ENCODE assay signal across 25 cellular contexts in the genomic region with DNA sequence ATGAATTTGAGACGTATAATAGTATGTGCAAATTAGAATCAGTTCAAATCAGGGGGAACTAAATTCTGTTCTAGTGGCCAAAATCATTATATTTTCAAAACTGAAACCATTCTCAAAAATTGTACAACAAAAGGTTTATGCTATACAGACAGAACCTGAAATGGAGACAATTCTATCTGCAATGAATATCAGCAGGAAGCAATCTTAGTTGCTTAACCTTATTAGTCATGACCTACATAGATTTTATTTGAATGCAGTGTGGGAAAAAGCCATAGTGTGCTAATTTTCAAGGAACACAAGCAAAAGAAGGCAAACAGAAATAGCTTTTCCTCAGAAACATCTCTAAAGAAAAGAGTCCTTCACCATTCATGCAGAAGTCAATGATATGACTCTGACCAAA. TPM values are rescaled to one million over a fixed set of nuclear protein-coding genes. Genes with fewer than 3 reads are reported as not detected.
DNase-seq lines count a peak whose midpoint lies in the region; ATAC-seq, FAIRE-seq and TF ChIP-seq lines count a peak whose summit lies in the region.
"Had no signal": no experiment of that assay in that cellular context is flagged by ENCODE, and none has a peak within 500 bp of the region (broad histone marks: within the 10 kb centered on the region; RNA-seq: fewer than 3 reads in every experiment).

No MANE protein-coding gene starts in this region.

- H3K9me3 ChIP-seq in Loucy (ENCODE audit: insufficient read depth, low read depth, low read length) (no peaks in the 10 kb centered on the region), transverse colon (no peaks in the 10 kb centered on the region)
- H3K9me3 ChIP-seq: suprapubic skin had no signal

- H3F3A ChIP-seq in Loucy (ENCODE audit: low read depth): no peaks in the 10 kb centered on the region

- no peak overlapping the region for H3K27ac ChIP-seq in transverse colon
- H3K27ac ChIP-seq: brain microvascular endothelial cell, KMS-11, suprapubic skin had no signal

- DNase-seq in EL (peak; percentile 10), bronchial epithelial cell (ENCODE audit: low read depth) (peak; percentile 42), foreskin fibroblast (peak; percentile 32 to 61), transverse colon (no peak)
- no peak for DNase-seq in activated T-helper 1 cell treated with anti-CD3 and anti-CD28 coated beads, Interleukin-12 subunit alpha, Interleukin-12 subunit beta, Interleukin-2, Interleukin-4 antibody, amounts not matched to agents 30 ng/mL and 10 ng/mL and 1 ng/mL, durations not matched to agents 14 hours and 24 hours and 36 hours (ENCODE audit: low spot score)
- DNase-seq in activated T-cell treated with anti-CD3 and anti-CD28 coated beads, Interleukin-2, amount 50 U/mL, for 48 hours: no peak
- DNase-seq: activated effector memory CD4-positive, alpha-beta T cell treated with Interleukin-2 at 50 U/mL for 16 hours; brain microvascular endothelial cell; cortex of kidney; GF-D8; kidney; NCI-H1417; NCI-H2107; NCI-H526 had no signal

- in situ Hi-C loops in transverse colon (cut with MboI; ENCODE audit: low pct_ligation_motif_present in 1 of 4, low pct_unique_long_range_greater_than_20kb in 1 of 4, low sequenced_read_pairs in 3 of 4): no loop called here

- TF ChIP-seq EP300 in transverse colon (IDR thresholded peaks at IDR 0.05; ENCODE audit: low read depth): no peak

- TF ChIP-seq POLR2A in transverse colon (IDR thresholded peaks at IDR 0.05): no peak

- no peak overlapping the region for H3K4me3 Mint-ChIP-seq in activated T-helper 1 cell treated with anti-CD3 and anti-CD28 coated beads, Interleukin-12 subunit alpha, Interleukin-12 subunit beta, Interleukin-2, Interleukin-4 antibody, amounts not matched to agents 30 ng/mL and 10 ng/mL and 1 ng/mL, durations not matched to agents 14 hours and 24 hours and 36 hours
- H3K4me3 Mint-ChIP-seq: stimulated activated memory B cell treated with anti-CD40 and anti-IgM and Interleukin-4, amounts not matched to agents 10 μg/mL and 1 μg/mL and 100 μg/mL, for 72 hours; WTC11 had no signal

- no peak overlapping the region for H3K27ac Mint-ChIP-seq in activated T-helper 1 cell treated with anti-CD3 and anti-CD28 coated beads, Interleukin-12 subunit alpha, Interleukin-12 subunit beta, Interleukin-2, Interleukin-4 antibody, amounts not matched to agents 30 ng/mL and 10 ng/mL and 1 ng/mL, durations not matched to agents 14 hours and 24 hours and 36 hours
- H3K27ac Mint-ChIP-seq: stimulated activated memory B cell treated with anti-CD40 and anti-IgM and Interleukin-4, amounts not matched to agents 10 μg/mL and 1 μg/mL and 100 μg/mL, for 72 hours; WTC11 had no signal

- ATAC-seq in GM21723 (IDR thresholded peaks at IDR 0.05; ENCODE audit: unreplicated experiment): no peak
- ATAC-seq: stimulated activated memory B cell treated with anti-CD40 and anti-IgM and Interleukin-4, amounts not matched to agents 10 μg/mL and 1 μg/mL and 100 μg/mL, for 72 hours; WTC11 had no signal

- H4K20me1 ChIP-seq in Loucy (ENCODE audit: insufficient read depth, low read length, poor library complexity, severe bottlenecking): no peaks in the 10 kb centered on the region

- no peaks in the 10 kb centered on the region for H3K36me3 Mint-ChIP-seq in activated T-helper 1 cell treated with anti-CD3 and anti-CD28 coated beads, Interleukin-12 subunit alpha, Interleukin-12 subunit beta, Interleukin-2, Interleukin-4 antibody, amounts not matched to agents 30 ng/mL and 10 ng/mL and 1 ng/mL, durations not matched to agents 14 hours and 24 hours and 36 hours (ENCODE audit: low read depth)
- H3K36me3 Mint-ChIP-seq: stimulated activated memory B cell treated with anti-CD40 and anti-IgM and Interleukin-4, amounts not matched to agents 10 μg/mL and 1 μg/mL and 100 μg/mL, for 72 hours; WTC11 had no signal

- no peak overlapping the region for H3K4me2 ChIP-seq in Loucy (ENCODE audit: low read depth, low read length, poor library complexity, severe bottlenecking)
- H3K4me2 ChIP-seq: KMS-11, smooth muscle cell had no signal

- no peaks in the 10 kb centered on the region for H3K36me3 ChIP-seq in Loucy (ENCODE audit: insufficient read depth, low read length)
- H3K36me3 ChIP-seq in bronchial epithelial cell (ENCODE audit: control insufficient read depth, insufficient read depth, low read length): no peaks in the 10 kb centered on the region
- no peaks in the 10 kb centered on the region for H3K36me3 ChIP-seq in transverse colon
- H3K36me3 ChIP-seq: brain microvascular endothelial cell, suprapubic skin had no signal

- H3K9ac ChIP-seq in Loucy (ENCODE audit: low read depth, low read length, poor library complexity, severe bottlenecking): no peak overlapping the region
- H3K9ac ChIP-seq: KMS-11 had no signal

- no peaks in the 10 kb centered on the region for H3K27me3 ChIP-seq in Loucy (ENCODE audit: insufficient read depth, low read length, poor library complexity, severe bottlenecking)
- H3K27me3 ChIP-seq in bronchial epithelial cell (ENCODE audit: control insufficient read depth, insufficient read depth, low read length): peaks cover 1% of the 10 kb centered on the region
- peaks cover 25% of the 10 kb centered on the region for H3K27me3 ChIP-seq in transverse colon
- H3K27me3 ChIP-seq: brain microvascular endothelial cell had no signal

- H3K9me2 ChIP-seq in Loucy (replicated peaks; ENCODE audit: low read depth, low read length): no peaks in the 10 kb centered on the region

- H3K9me3 Mint-ChIP-seq in activated T-helper 1 cell treated with anti-CD3 and anti-CD28 coated beads, Interleukin-12 subunit alpha, Interleukin-12 subunit beta, Interleukin-2, Interleukin-4 antibody, amounts not matched to agents 30 ng/mL and 10 ng/mL and 1 ng/mL, durations not matched to agents 14 hours and 24 hours and 36 hours: no peaks in the 10 kb centered on the region
- H3K9me3 Mint-ChIP-seq: stimulated activated memory B cell treated with anti-CD40 and anti-IgM and Interleukin-4, amounts not matched to agents 10 μg/mL and 1 μg/mL and 100 μg/mL, for 72 hours; WTC11 had no signal

- 71 to 79% methylated on average over 1 of the region's 1 CpG for WGBS in transverse colon (ENCODE audit: low coverage in 1 of 2), 2 donors

- TF ChIP-seq CTCF in Loucy (conservative IDR thresholded peaks at IDR 0.05; ENCODE audit: low read length) (no peak), bronchial epithelial cell (IDR thresholded peaks at IDR 0.05; ENCODE audit: insufficient read depth, low read length, severe bottlenecking) (no peak), foreskin fibroblast (IDR thresholded peaks at IDR 0.05; ENCODE audit: low read depth, low read length) (no peak), transverse colon (IDR thresholded peaks at IDR 0.05) (no peak)

- H3K27me3 Mint-ChIP-seq in activated T-helper 1 cell treated with anti-CD3 and anti-CD28 coated beads, Interleukin-12 subunit alpha, Interleukin-12 subunit beta, Interleukin-2, Interleukin-4 antibody, amounts not matched to agents 30 ng/mL and 10 ng/mL and 1 ng/mL, durations not matched to agents 14 hours and 24 hours and 36 hours (ENCODE audit: insufficient read depth): peaks cover 3% of the 10 kb centered on the region

- intact Hi-C loops in transverse colon (cut with DNase I; ENCODE audit: low total_unique reads): no loop called here
- intact Hi-C loops in activated T-helper 1 cell treated with anti-CD3 and anti-CD28 coated beads, Interleukin-12 subunit alpha, Interleukin-12 subunit beta, Interleukin-2, Interleukin-4 antibody, amounts not matched to agents 30 ng/mL and 10 ng/mL and 1 ng/mL, durations not matched to agents 14 hours and 24 hours and 36 hours (cut with micrococcal nuclease): no loop called here

- H3K79me2 ChIP-seq in Loucy (ENCODE audit: insufficient read depth, low read length): no peaks in the 10 kb centered on the region

- 0 out of 2 replicates have a peak overlapping the region, but pooled peaks have one; percentile 15 for H2AFZ ChIP-seq in Loucy (ENCODE audit: low read length)

- no peak for FAIRE-seq in bronchial epithelial cell (lab: Jason Lieb, UNC)
- FAIRE-seq: endometrium, HTR-8/SVneo, kidney, urothelium cell line had no signal

- H3K4me1 Mint-ChIP-seq in activated T-helper 1 cell treated with anti-CD3 and anti-CD28 coated beads, Interleukin-12 subunit alpha, Interleukin-12 subunit beta, Interleukin-2, Interleukin-4 antibody, amounts not matched to agents 30 ng/mL and 10 ng/mL and 1 ng/mL, durations not matched to agents 14 hours and 24 hours and 36 hours (ENCODE audit: low read depth): peaks cover 3% of the 10 kb centered on the region
- H3K4me1 Mint-ChIP-seq: stimulated activated memory B cell treated with anti-CD40 and anti-IgM and Interleukin-4, amounts not matched to agents 10 μg/mL and 1 μg/mL and 100 μg/mL, for 72 hours had no signal

- H3K4me3 ChIP-seq in Loucy (ENCODE audit: low read length, poor library complexity, severe bottlenecking): no peak overlapping the region
- no peak overlapping the region for H3K4me3 ChIP-seq in bronchial epithelial cell (ENCODE audit: low read depth, low read length)
- H3K4me3 ChIP-seq in foreskin fibroblast (ENCODE audit: low read depth in 1 of 2, low read length in 2 of 2): no peak overlapping the region
- H3K4me3 ChIP-seq in transverse colon: no peak overlapping the region
- H3K4me3 ChIP-seq: lung, smooth muscle cell, suprapubic skin had no signal

- H3K4me1 ChIP-seq in Loucy (ENCODE audit: insufficient read depth, low read length, poor library complexity, severe bottlenecking) (peaks cover 14% of the 10 kb centered on the region), transverse colon (no peaks in the 10 kb centered on the region)

RNA-seq across cellular contexts. Expression of a gene that starts 6.5 kb away (rescaled TPM):
- not detected in 2 replicates for total RNA-seq in bronchial epithelial cell
- total RNA-seq in transverse colon: 1 to 10 TPM in 1 of 4 donors, under 1 TPM in 1, not detected in 2; 0.79 to 4.1 TPM
- 0.39 TPM in 1 of 2 replicates, not detected in the other for total RNA-seq in activated T-helper 1 cell treated with anti-CD3 and anti-CD28 coated beads, Interleukin-12 subunit alpha, Interleukin-12 subunit beta, Interleukin-2, Interleukin-4 antibody, amounts not matched to agents 30 ng/mL and 10 ng/mL and 1 ng/mL, durations not matched to agents 14 hours and 24 hours and 36 hours
- total RNA-seq: smooth muscle cell had no signal

Comparison
In these comparisons a context has a peak if more than half of its experiments do, and no peak if none do; other contexts are left out.
1. DNase-seq: peak in EL (single experiment), bronchial epithelial cell (single experiment) and foreskin fibroblast (2 of 2); none in transverse colon (single experiment), activated T-helper 1 cell treated with anti-CD3 and anti-CD28 coated beads, Interleukin-12 subunit alpha, Interleukin-12 subunit beta, Interleukin-2, Interleukin-4 antibody, amounts not matched to agents 30 ng/mL and 10 ng/mL and 1 ng/mL, durations not matched to agents 14 hours and 24 hours and 36 hours (single experiment) and activated T-cell treated with anti-CD3 and anti-CD28 coated beads, Interleukin-2, amount 50 U/mL, for 48 hours (0 of 2).